Comparison of ENCODE assay signal across 23 cellular contexts in the genomic region with DNA sequence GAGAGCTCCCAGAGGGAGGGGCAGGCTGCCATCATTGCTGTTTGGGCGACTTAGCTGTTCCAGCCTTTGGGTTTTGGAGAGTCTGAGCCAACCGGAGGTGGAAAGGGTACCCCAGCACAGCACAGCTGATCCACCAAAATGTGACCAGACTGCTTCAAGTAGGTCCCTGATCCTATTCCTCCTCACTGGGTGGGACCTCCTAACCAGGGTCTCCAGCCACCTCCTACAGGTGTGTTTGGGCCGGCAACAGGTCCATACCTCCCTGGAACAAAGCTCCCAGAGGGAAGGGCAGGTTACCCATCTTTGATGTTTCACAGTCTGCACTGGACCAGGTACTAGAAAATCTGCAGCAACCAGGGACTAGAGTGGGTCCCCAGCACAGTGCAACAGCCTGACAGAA.
"Had no signal": no experiment of that assay in that cellular context is flagged by ENCODE, and none has a peak within 500 bp of the region (broad histone marks: within the 10 kb centered on the region; RNA-seq: fewer than 3 reads in every experiment).

No MANE protein-coding gene starts in this region.

- H3K27me3 ChIP-seq: Peyer's patch, SJCRH30 had no signal

- H3K4me1 ChIP-seq: Peyer's patch had no signal

- FAIRE-seq: astrocyte had no signal

- H3K36me3 ChIP-seq: Peyer's patch had no signal

- H3K27ac ChIP-seq: Peyer's patch, RWPE1, SJCRH30 had no signal

- DNase-seq: activated B cell treated with CpG ODN at 0.5 μM for 24 hours; activated CD4-positive, alpha-beta memory T cell treated with anti-CD3 and anti-CD28 coated beads for 36 hours; activated CD4-positive, alpha-beta T cell treated with anti-CD3 and anti-CD28 coated beads for 1 hour; activated CD4-positive, alpha-beta T cell treated with anti-CD3 and anti-CD28 coated beads, Interleukin-2, amount 10 ng/mL, durations not matched to agents 24 days and 14 days; activated CD8-positive, alpha-beta memory T cell treated with anti-CD3 and anti-CD28 coated beads for 24 hours; activated gamma-delta T cell; activated naive CD4-positive, alpha-beta T cell treated with anti-CD3 and anti-CD28 coated beads for 36 hours; activated T-cell treated with anti-CD3 and anti-CD28 coated beads, Interleukin-2, amount 50 U/mL, for 4 hours; amygdala; MM.1S; NCI-H1105; NCI-H1436; NCI-H1694 treated with DMSO at 0.1 percent for 48 hours; NCI-H2029 treated with DMSO at 0.1 percent for 48 hours; NCI-H510A treated with DMSO at 0.1 percent for 48 hours; NCI-H69; Peyer's patch; Right ventricle myocardium superior; SJCRH30; T-helper 17 cell; T-helper 9 cell had no signal

- H3K9me3 ChIP-seq: Peyer's patch had no signal

- ATAC-seq: activated T-cell treated with anti-CD3 and anti-CD28 coated beads, Interleukin-2, amount 50 U/mL, for 4 hours; T-helper 17 cell had no signal

- H3K4me3 ChIP-seq: Peyer's patch, SJCRH30 had no signal
